1 cellular context compared by ENCODE assay signal in genomic region chr9:128276008-128276573, GRCh38.
TF ChIP-seq lines count a peak whose summit lies in the region.

Gene SWI5, plus strand, starts transcription at chr9:128276276.

TF ChIP-seq in HepG2, 621 proteins besides CTCF, POLR2A, EP300 and RAD21 (continued from another document and continues in another):
- TF ChIP-seq ZHX2 (IDR thresholded peaks at IDR 0.05; ENCODE audit: low read depth) (peak; percentile 53; the same call in 1 of the 2 replicates), ZHX2 (CRISPR knock-in tag; IDR thresholded peaks at IDR 0.05; ENCODE audit: borderline replicate concordance) (no peak), MEIS2 (CRISPR knock-in tag; IDR thresholded peaks at IDR 0.05) (no peak), ZFYVE20 (CRISPR knock-in tag; IDR thresholded peaks at IDR 0.05; ENCODE audit: borderline replicate concordance, low read depth) (no peak), KDM3A (CRISPR knock-in tag; IDR thresholded peaks at IDR 0.05; ENCODE audit: low read depth) (no peak; the same call in 1 of the 2 replicates), SSRP1 (CRISPR knock-in tag; IDR thresholded peaks at IDR 0.05) (no peak), PAXIP1 (CRISPR knock-in tag; conservative IDR thresholded peaks at IDR 0.05) (peak; percentile 26; the same call in 1 of the 2 replicates), SIN3A (IDR thresholded peaks at IDR 0.05; ENCODE audit: borderline replicate concordance, low read depth, low read length) (peak; percentile 31; the same call in 1 of the 2 replicates), FOXA1 (IDR thresholded peaks at IDR 0.05) (no peak), FOXA1 (CRISPR knock-in tag; IDR thresholded peaks at IDR 0.05) (no peak), ZSCAN22 (CRISPR knock-in tag; IDR thresholded peaks at IDR 0.05) (no peak), CREB1 (IDR thresholded peaks at IDR 0.05) (peak; percentile 88), CREB1 (CRISPR knock-in tag; IDR thresholded peaks at IDR 0.05) (peak; percentile 87), NR2C2 (CRISPR knock-in tag; IDR thresholded peaks at IDR 0.05; ENCODE audit: borderline replicate concordance) (peak; percentile 81), ZNF407 (CRISPR knock-in tag; IDR thresholded peaks at IDR 0.05; ENCODE audit: not compliant biosample characterization) (peak; percentile 57), ZNF143 (CRISPR knock-in tag; IDR thresholded peaks at IDR 0.05) (peak; percentile 84; the same call in 1 of the 2 replicates), ZNF431 (CRISPR knock-in tag; IDR thresholded peaks at IDR 0.05; ENCODE audit: borderline replicate concordance, low read depth) (no peak), MNT (IDR thresholded peaks at IDR 0.05) (peak; percentile 78), HNF1A (IDR thresholded peaks at IDR 0.05; ENCODE audit: low read depth) (no peak), HNF1A (CRISPR knock-in tag; IDR thresholded peaks at IDR 0.05; ENCODE audit: borderline replicate concordance) (peak; percentile 42; the same call in 1 of the 2 replicates), KLF12 (CRISPR knock-in tag; IDR thresholded peaks at IDR 0.05; ENCODE audit: borderline replicate concordance) (0 out of 2 replicates have a peak, but pooled peaks have one; percentile 49), ZNF574 (CRISPR knock-in tag; IDR thresholded peaks at IDR 0.05) (peak; percentile 70; the same call in 1 of the 2 replicates)
